Comparison of ENCODE assay signal across 9 cellular contexts in genomic region chr9:14652729-14653377, GRCh38. TPM values are rescaled to one million over a fixed set of nuclear protein-coding genes. Genes with fewer than 3 reads are reported as not detected.
DNase-seq lines count a peak whose midpoint lies in the region; ATAC-seq and TF ChIP-seq lines count a peak whose summit lies in the region.
"Had no signal": no experiment of that assay in that cellular context is flagged by ENCODE, and none has a peak within 500 bp of the region (broad histone marks: within the 10 kb centered on the region; RNA-seq: fewer than 3 reads in every experiment).

No MANE protein-coding gene starts in this region.

- CTCF ChIA-PET in activated CD4-positive, alpha-beta memory T cell treated with anti-CD3 and anti-CD28 coated beads for 36 hours (lab: Charles Lee) = interaction anchor here (1.0 kb wide), 1 partner anchor 36 kb away, joined by 3 read pairs; no protein-coding TSS in a partner anchor

- POLR2A ChIA-PET in activated CD4-positive, alpha-beta memory T cell treated with anti-CD3 and anti-CD28 coated beads for 36 hours (lab: Charles Lee) = no interaction called here

- H3K4me3 ChIP-seq in AG10803 (ENCODE audit: low read length) (no peak overlapping the region), right atrium auricular region (no peak overlapping the region)

- H3K27ac Mint-ChIP-seq in activated CD4-positive, alpha-beta memory T cell treated with anti-CD3 and anti-CD28 coated beads for 36 hours = no peak overlapping the region

- H3K4me1 Mint-ChIP-seq in activated CD4-positive, alpha-beta memory T cell treated with anti-CD3 and anti-CD28 coated beads for 36 hours (ENCODE audit: low read depth) = no peaks in the 10 kb centered on the region
- H3K4me1 Mint-ChIP-seq: central memory CD8-positive, alpha-beta T cell had no signal

- DNase-seq in AG10803 (ENCODE audit: low read depth) (no peak), RPMI7951 (ENCODE audit: low read depth) (peak; percentile 10), right atrium auricular region (ENCODE audit: low spot score) (no peak), activated T-cell treated with anti-CD3 and anti-CD28 coated beads for 4 hours (no peak)
- no peak for DNase-seq in activated CD4-positive, alpha-beta memory T cell treated with anti-CD3 and anti-CD28 coated beads for 36 hours

- H3K4me1 ChIP-seq in right atrium auricular region = no peaks in the 10 kb centered on the region

- H3K36me3 ChIP-seq in right atrium auricular region = no peaks in the 10 kb centered on the region

- H3K27me3 ChIP-seq in right atrium auricular region = no peaks in the 10 kb centered on the region

- ATAC-seq in HG02798 (IDR thresholded peaks at IDR 0.05; ENCODE audit: poor library complexity, unreplicated experiment) (peak; percentile 34), HG03432 (IDR thresholded peaks at IDR 0.05; ENCODE audit: unreplicated experiment) (no peak), GM21576 (IDR thresholded peaks at IDR 0.05; ENCODE audit: unreplicated experiment) (no peak)

- intact Hi-C loops in activated CD4-positive, alpha-beta memory T cell treated with anti-CD3 and anti-CD28 coated beads for 36 hours (cut with micrococcal nuclease) = no loop called here

- H3K9me3 Mint-ChIP-seq in activated CD4-positive, alpha-beta memory T cell treated with anti-CD3 and anti-CD28 coated beads for 36 hours = peaks cover 22% of the 10 kb centered on the region

- peaks cover 5 to 23% of the 10 kb centered on the region in 2 donors for H3K9me3 ChIP-seq in right atrium auricular region

- no peak overlapping the region for H3K27ac ChIP-seq in right atrium auricular region

- no peak overlapping the region for H3K4me3 Mint-ChIP-seq in activated CD4-positive, alpha-beta memory T cell treated with anti-CD3 and anti-CD28 coated beads for 36 hours
- H3K4me3 Mint-ChIP-seq: central memory CD8-positive, alpha-beta T cell had no signal

- peak; percentile 50 for TF ChIP-seq CTCF in AG10803 (conservative IDR thresholded peaks at IDR 0.05; ENCODE audit: low read length)
- peak; percentile 41 to 67 for TF ChIP-seq CTCF in right atrium auricular region (IDR thresholded peaks at IDR 0.05)

- H3K36me3 Mint-ChIP-seq in activated CD4-positive, alpha-beta memory T cell treated with anti-CD3 and anti-CD28 coated beads for 36 hours = peaks cover 39% of the 10 kb centered on the region

- no peaks in the 10 kb centered on the region for H3K27me3 Mint-ChIP-seq in activated CD4-positive, alpha-beta memory T cell treated with anti-CD3 and anti-CD28 coated beads for 36 hours
- H3K27me3 Mint-ChIP-seq: central memory CD8-positive, alpha-beta T cell had no signal

RNA-seq across cellular contexts. Expression of gene ZDHHC21, which starts 40.4 kb away (rescaled TPM):
- total RNA-seq in RPMI7951 (2014; rRNA removed; shearing (Covaris generic)) = 2.7 and 4.1 TPM in 2 replicates
- total RNA-seq in right atrium auricular region = 10 to 100 TPM in 1 of 2 donors, 1 to 10 TPM in 1; 8.0 to 12.1 TPM
- total RNA-seq in activated CD4-positive, alpha-beta memory T cell treated with anti-CD3 and anti-CD28 coated beads for 36 hours = 1 to 10 TPM; 5.1 to 6.7 TPM
